8 cellular contexts compared by ENCODE assay signal in the genomic region with DNA sequence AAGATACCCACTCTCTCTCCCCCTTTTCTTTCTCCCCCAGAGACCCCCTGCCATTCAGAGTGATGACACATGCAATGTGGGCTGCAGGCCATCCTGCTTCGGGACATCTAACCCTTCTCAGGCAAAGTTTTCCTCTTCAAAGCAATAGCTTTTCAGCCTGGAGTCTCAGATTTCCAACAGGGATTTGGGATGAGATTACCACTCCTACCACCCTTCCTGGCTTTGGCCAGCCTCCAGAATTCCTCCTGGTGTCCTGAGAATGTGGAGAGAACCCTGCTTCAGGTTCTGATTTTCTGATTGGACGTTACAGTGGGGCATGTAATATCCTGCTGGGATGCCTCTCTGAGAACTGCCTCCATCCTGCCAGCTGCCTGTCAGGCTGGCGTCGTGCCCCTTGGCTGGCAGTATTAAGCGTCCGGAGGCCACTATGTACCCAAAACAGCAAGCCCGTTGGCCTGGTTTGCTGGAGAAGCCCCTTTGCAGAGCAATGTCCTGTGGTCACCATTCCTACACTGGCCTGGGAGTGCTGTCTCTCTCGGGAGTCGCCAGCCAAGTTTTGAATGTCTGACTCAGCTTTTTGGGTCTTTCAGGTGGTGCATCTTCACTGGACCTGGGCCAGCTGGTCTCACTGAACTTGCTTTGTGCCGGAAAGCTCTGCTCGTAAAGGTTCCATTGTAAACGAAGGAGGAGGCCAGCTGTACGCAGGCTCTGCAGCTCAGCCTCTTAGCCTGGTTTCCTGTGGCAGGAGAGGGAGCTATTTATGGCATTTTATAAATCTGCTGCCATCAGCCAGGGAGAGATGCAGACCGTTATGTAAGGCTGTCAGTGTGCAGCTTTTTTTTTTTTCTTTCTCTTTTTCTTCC. TPM values are rescaled to one million over a fixed set of nuclear protein-coding genes. Genes with fewer than 3 reads are reported as not detected.
DNase-seq lines count a peak whose midpoint lies in the region; ATAC-seq and TF ChIP-seq lines count a peak whose summit lies in the region.

No MANE protein-coding gene starts in this region.

- H3K27ac Mint-ChIP-seq in stimulated activated naive CD8-positive, alpha-beta T cell treated with anti-CD3 and anti-CD28 coated beads, Interleukin-15, Interleukin-2, amounts not matched to agents 100 ng/mL and 50 ng/mL, for 24 hours, result peak overlapping the region; percentile 59
- no peak overlapping the region for H3K27ac Mint-ChIP-seq in activated CD4-positive, alpha-beta memory T cell treated with anti-CD3 and anti-CD28 coated beads for 36 hours

- peak overlapping the region; percentile 1 for H3K4me3 Mint-ChIP-seq in stimulated activated naive CD8-positive, alpha-beta T cell treated with anti-CD3 and anti-CD28 coated beads, Interleukin-15, Interleukin-2, amounts not matched to agents 100 ng/mL and 50 ng/mL, for 24 hours
- H3K4me3 Mint-ChIP-seq in activated CD4-positive, alpha-beta memory T cell treated with anti-CD3 and anti-CD28 coated beads for 36 hours, result no peak overlapping the region

- peak overlapping the region; percentile 89 for H3K27ac ChIP-seq in layer of hippocampus (ENCODE audit: low read depth, low read length)

- H3K27me3 Mint-ChIP-seq in stimulated activated naive CD8-positive, alpha-beta T cell treated with anti-CD3 and anti-CD28 coated beads, Interleukin-15, Interleukin-2, amounts not matched to agents 100 ng/mL and 50 ng/mL, for 24 hours, result no peaks in the 10 kb centered on the region
- H3K27me3 Mint-ChIP-seq in activated CD4-positive, alpha-beta memory T cell treated with anti-CD3 and anti-CD28 coated beads for 36 hours, result no peaks in the 10 kb centered on the region

- no peaks in the 10 kb centered on the region for H3K9me3 Mint-ChIP-seq in stimulated activated naive CD8-positive, alpha-beta T cell treated with anti-CD3 and anti-CD28 coated beads, Interleukin-15, Interleukin-2, amounts not matched to agents 100 ng/mL and 50 ng/mL, for 24 hours
- H3K9me3 Mint-ChIP-seq in activated CD4-positive, alpha-beta memory T cell treated with anti-CD3 and anti-CD28 coated beads for 36 hours, result peaks cover 5% of the 10 kb centered on the region

- ATAC-seq in HG03139 (IDR thresholded peaks at IDR 0.05; ENCODE audit: unreplicated experiment) (peak; percentile 66), GM18867 (IDR thresholded peaks at IDR 0.05; ENCODE audit: unreplicated experiment) (no peak)

- POLR2A ChIA-PET in GM10248 (lab: Yijun Ruan, JAX), result interaction anchor here (0.6 kb wide), 2 partner anchors 54 to 555 kb away, joined by 3 read pairs; no protein-coding TSS in a partner anchor
- POLR2A ChIA-PET in activated CD4-positive, alpha-beta memory T cell treated with anti-CD3 and anti-CD28 coated beads for 36 hours (lab: Charles Lee), result no interaction called here

- H3K27me3 ChIP-seq in layer of hippocampus (ENCODE audit: control insufficient read depth, insufficient read depth, low read length), result no peaks in the 10 kb centered on the region

- CTCF ChIA-PET in GM10248 (lab: Yijun Ruan, JAX), result interaction anchor here (1.0 to 2.9 kb wide), 9 partner anchors 10 to 119 kb away, joined by 3 to 10 read pairs (median 4); no protein-coding TSS in a partner anchor
- CTCF ChIA-PET in activated CD4-positive, alpha-beta memory T cell treated with anti-CD3 and anti-CD28 coated beads for 36 hours (lab: Charles Lee), result no interaction called here

- peaks cover 62% of the 10 kb centered on the region for H3K4me1 Mint-ChIP-seq in stimulated activated naive CD8-positive, alpha-beta T cell treated with anti-CD3 and anti-CD28 coated beads, Interleukin-15, Interleukin-2, amounts not matched to agents 100 ng/mL and 50 ng/mL, for 24 hours (ENCODE audit: low read depth)
- no peaks in the 10 kb centered on the region for H3K4me1 Mint-ChIP-seq in activated CD4-positive, alpha-beta memory T cell treated with anti-CD3 and anti-CD28 coated beads for 36 hours (ENCODE audit: low read depth)

- DNase-seq in GM10248 (ENCODE audit: extremely low spot score) (peak; percentile 39), NOMO-1 treated with dmso at 0.1 percent for 144 hours (lab: John Stamatoyannopoulos, UW; ENCODE audit: unreplicated experiment) (peak; percentile 56), cerebellar cortex (ENCODE audit: low spot score) (peak; percentile 98)
- no peak for DNase-seq in activated CD4-positive, alpha-beta memory T cell treated with anti-CD3 and anti-CD28 coated beads for 36 hours

- no peaks in the 10 kb centered on the region for H3K36me3 Mint-ChIP-seq in stimulated activated naive CD8-positive, alpha-beta T cell treated with anti-CD3 and anti-CD28 coated beads, Interleukin-15, Interleukin-2, amounts not matched to agents 100 ng/mL and 50 ng/mL, for 24 hours (ENCODE audit: low read depth)
- H3K36me3 Mint-ChIP-seq in activated CD4-positive, alpha-beta memory T cell treated with anti-CD3 and anti-CD28 coated beads for 36 hours, result peaks cover 3% of the 10 kb centered on the region

- TF ChIP-seq CTCF in GM10248 (IDR thresholded peaks at IDR 0.05; ENCODE audit: control extremely low read depth, extremely low read depth, low read depth, missing control alignments), result no peak

- intact Hi-C loops in activated CD4-positive, alpha-beta memory T cell treated with anti-CD3 and anti-CD28 coated beads for 36 hours (cut with micrococcal nuclease), result no loop called here

RNA-seq across cellular contexts. Expression of a gene that starts 19.2 kb away (rescaled TPM):
- total RNA-seq in activated CD4-positive, alpha-beta memory T cell treated with anti-CD3 and anti-CD28 coated beads for 36 hours, result 10 to 100 TPM; 19.0 to 19.3 TPM
